ENCODE assay signal across 9 cellular contexts in the genomic region with DNA sequence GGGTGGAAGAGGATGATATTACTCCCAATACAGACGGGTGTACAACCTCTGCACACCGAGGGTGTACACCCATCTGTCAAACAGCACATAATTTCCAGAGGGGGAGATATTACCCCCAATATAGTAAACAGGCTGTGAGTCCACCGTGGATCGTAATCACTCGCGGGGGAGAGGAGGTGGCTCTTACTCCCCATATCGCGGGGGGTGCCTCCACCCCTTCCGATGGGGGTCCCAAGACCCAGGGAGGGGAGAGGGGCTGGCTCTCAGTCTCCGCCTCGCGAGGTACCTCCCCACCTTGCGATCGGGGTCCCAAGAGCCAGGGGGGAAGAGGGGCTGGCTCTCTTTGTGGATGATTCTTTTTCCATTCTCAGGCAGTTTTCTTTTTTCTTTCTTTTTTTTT. TPM values are rescaled to one million over a fixed set of nuclear protein-coding genes. Genes with fewer than 3 reads are reported as not detected.
"Had no signal": no experiment of that assay in that cellular context is flagged by ENCODE, and none has a peak within 500 bp of the region (broad histone marks: within the 10 kb centered on the region; RNA-seq: fewer than 3 reads in every experiment).

No MANE protein-coding gene starts in this region.

RNA-seq across cellular contexts. Expression of a gene that starts 13.4 kb away (rescaled TPM):
- total RNA-seq: kidney epithelial cell, lower leg skin, natural killer cell, right atrium auricular region, skeletal muscle tissue, smooth muscle cell, uterus had no signal
- polyA plus RNA-seq: hepatocyte, ovary, smooth muscle cell had no signal
